In genomic region chr22:27844256-27844655, GRCh38 we compare ENCODE assay signal across 28 cellular contexts.
"Had no signal": no experiment of that assay in that cellular context is flagged by ENCODE, and none has a peak within 500 bp of the region (broad histone marks: within the 10 kb centered on the region; RNA-seq: fewer than 3 reads in every experiment).

No MANE protein-coding gene starts in this region.

- H3K4me1 ChIP-seq: breast epithelium, SJCRH30 had no signal

- H3K4me3 Mint-ChIP-seq: activated CD4-positive, alpha-beta T cell treated with anti-CD3 and anti-CD28 coated beads, Interleukin-2, amount 10 ng/mL, durations not matched to agents 7 days and 5 days; activated CD8-positive, alpha-beta T cell treated with anti-CD3 and anti-CD28 coated beads, Interleukin-2, amount 10 ng/mL, durations not matched to agents 7 days and 5 days; activated T-cell treated with anti-CD3 and anti-CD28 coated beads, Interleukin-2, amount 50 U/mL, for 24 hours had no signal

- H3K9me3 ChIP-seq: adrenal gland, body of pancreas, breast epithelium, SJCRH30 had no signal

- H3K27ac ChIP-seq: adrenal gland, body of pancreas, SJCRH30 had no signal

- ATAC-seq: activated CD8-positive, alpha-beta T cell treated with anti-CD3 and anti-CD28 coated beads, Interleukin-2, amount 10 ng/mL, durations not matched to agents 7 days and 5 days; activated naive CD4-positive, alpha-beta T cell treated with anti-CD3 and anti-CD28 coated beads, Interleukin-2, amount 50 U/mL, for 72 hours; body of pancreas; K562; Panc1 had no signal

- H3K27me3 Mint-ChIP-seq: activated CD4-positive, alpha-beta T cell treated with anti-CD3 and anti-CD28 coated beads, Interleukin-2, amount 10 ng/mL, durations not matched to agents 7 days and 5 days; activated T-cell treated with anti-CD3 and anti-CD28 coated beads, Interleukin-2, amount 50 U/mL, for 24 hours had no signal

- H3K36me3 ChIP-seq: adrenal gland, breast epithelium had no signal

- H3K9me3 Mint-ChIP-seq: activated CD4-positive, alpha-beta T cell treated with anti-CD3 and anti-CD28 coated beads, Interleukin-2, amount 10 ng/mL, durations not matched to agents 7 days and 5 days; activated naive CD4-positive, alpha-beta T cell treated with anti-CD3 and anti-CD28 coated beads, Interleukin-2, amount 50 U/mL, for 72 hours; activated T-cell treated with anti-CD3 and anti-CD28 coated beads, Interleukin-2, amount 50 U/mL, for 24 hours; activated T-helper 2 cell treated with anti-CD3 and anti-CD28 coated beads, Interferon-gamma antibody, Interleukin-2, Interleukin-4, amounts not matched to agents 10 μg/mL and 5 μg/mL and 100 μg/mL, durations not matched to agents 14 hours and 24 hours and 36 hours had no signal

- H3K27ac Mint-ChIP-seq: activated CD4-positive, alpha-beta T cell treated with anti-CD3 and anti-CD28 coated beads, Interleukin-2, amount 10 ng/mL, durations not matched to agents 7 days and 5 days; activated CD8-positive, alpha-beta T cell treated with anti-CD3 and anti-CD28 coated beads, Interleukin-2, amount 10 ng/mL, durations not matched to agents 7 days and 5 days; activated naive CD4-positive, alpha-beta T cell treated with anti-CD3 and anti-CD28 coated beads, Interleukin-2, amount 50 U/mL, for 72 hours; activated T-helper 2 cell treated with anti-CD3 and anti-CD28 coated beads, Interferon-gamma antibody, Interleukin-2, Interleukin-4, amounts not matched to agents 10 μg/mL and 5 μg/mL and 100 μg/mL, durations not matched to agents 14 hours and 24 hours and 36 hours had no signal

- H3K4me1 Mint-ChIP-seq: activated CD4-positive, alpha-beta T cell treated with anti-CD3 and anti-CD28 coated beads, Interleukin-2, amount 10 ng/mL, durations not matched to agents 7 days and 5 days had no signal

- H3K4me3 ChIP-seq: adrenal gland, body of pancreas, breast epithelium, K562, SJCRH30, SK-N-MC had no signal

- H3K27me3 ChIP-seq: adrenal gland, body of pancreas, breast epithelium, SJCRH30 had no signal

- DNase-seq: activated CD4-positive, alpha-beta T cell treated with anti-CD3 and anti-CD28 coated beads, Interleukin-2, amount 10 ng/mL, durations not matched to agents 7 days and 5 days; activated CD4-positive, alpha-beta T cell treated with anti-CD3 and anti-CD28 coated beads, Interleukin-2, amount 50 U/mL, for 48 hours; activated CD8-positive, alpha-beta T cell treated with anti-CD3 and anti-CD28 coated beads, Interleukin-2, amount 10 ng/mL, durations not matched to agents 7 days and 5 days; activated gamma-delta T cell; activated naive CD4-positive, alpha-beta T cell treated with Interleukin-2 at 50 U/mL for 16 hours; activated T-cell treated with anti-CD3 and anti-CD28 coated beads, Interleukin-2, amount 50 U/mL, for 24 hours; body of pancreas; caudate nucleus; NCI-H1092 treated with DMSO at 0.1 percent for 48 hours; NCI-H1417; NCI-H146; NCI-H187; NCI-H2029 treated with DMSO at 0.1 percent for 48 hours; NCI-H2107; NCI-H2171 treated with DMSO at 0.1 percent for 48 hours; NCI-H226; NCI-H524 treated with DMSO at 0.1 percent for 48 hours; SHP77; SJCRH30 had no signal

- FAIRE-seq: astrocyte, K562, TTC549 had no signal
